Comparison of ENCODE assay signal across 32 cellular contexts in the genomic region with DNA sequence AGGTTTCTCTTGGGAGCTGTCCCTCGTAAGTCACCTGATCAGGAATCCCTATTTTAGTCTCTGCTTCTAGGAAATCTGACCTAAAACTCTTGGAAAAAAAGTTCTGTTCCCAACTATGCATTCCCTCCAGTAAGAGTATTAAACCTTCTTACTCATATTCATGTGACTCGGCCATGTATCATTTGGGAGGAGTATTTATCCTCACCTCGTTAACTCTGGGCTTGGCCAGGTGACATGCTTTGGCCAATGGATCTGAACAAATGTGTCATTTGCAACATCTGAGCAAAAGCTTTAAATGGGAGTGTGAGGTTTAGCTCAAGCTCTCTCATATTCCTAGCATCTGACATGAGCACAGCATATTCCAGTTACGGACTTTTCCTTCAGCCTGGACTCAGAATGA.
"Had no signal": no experiment of that assay in that cellular context is flagged by ENCODE, and none has a peak within 500 bp of the region (broad histone marks: within the 10 kb centered on the region; RNA-seq: fewer than 3 reads in every experiment).

No MANE protein-coding gene starts in this region.

- H3K27ac ChIP-seq: brain microvascular endothelial cell, esophagus muscularis mucosa, parathyroid adenoma, psoas muscle, suprapubic skin, tibial artery, upper lobe of right lung, VCaP had no signal

- H3K4me3 Mint-ChIP-seq: activated naive CD4-positive, alpha-beta T cell treated with anti-CD3 and anti-CD28 coated beads, Interleukin-2, amount 10 ng/mL, durations not matched to agents 7 days and 5 days; activated naive CD8-positive, alpha-beta T cell treated with anti-CD3 and anti-CD28 coated beads, Interleukin-2, amount 10 ng/mL, durations not matched to agents 7 days and 5 days; effector memory CD8-positive, alpha-beta T cell; memory B cell; naive thymus-derived CD8-positive, alpha-beta T cell; neural crest cell; T-helper 1 cell treated with Interleukin-12 subunit alpha and Interleukin-12 subunit beta and Interleukin-4 antibody, amounts not matched to agents 30 μg/mL and 1 μg/mL, for 36 hours had no signal

- H3K36me3 Mint-ChIP-seq: activated naive CD4-positive, alpha-beta T cell treated with anti-CD3 and anti-CD28 coated beads, Interleukin-2, amount 10 ng/mL, durations not matched to agents 7 days and 5 days; activated naive CD8-positive, alpha-beta T cell treated with anti-CD3 and anti-CD28 coated beads, Interleukin-2, amount 10 ng/mL, durations not matched to agents 7 days and 5 days; memory B cell; naive thymus-derived CD8-positive, alpha-beta T cell had no signal

- H3K9me3 ChIP-seq: esophagus muscularis mucosa, psoas muscle, suprapubic skin, tibial artery, upper lobe of right lung had no signal

- H2AFZ ChIP-seq: parathyroid adenoma had no signal

- H3K4me1 Mint-ChIP-seq: activated naive CD4-positive, alpha-beta T cell treated with anti-CD3 and anti-CD28 coated beads, Interleukin-2, amount 10 ng/mL, durations not matched to agents 7 days and 5 days; activated naive CD8-positive, alpha-beta T cell treated with anti-CD3 and anti-CD28 coated beads, Interleukin-2, amount 10 ng/mL, durations not matched to agents 7 days and 5 days; memory B cell; naive thymus-derived CD8-positive, alpha-beta T cell had no signal

- H3K4me1 ChIP-seq: parathyroid adenoma, psoas muscle, tibial artery, upper lobe of right lung had no signal

- FAIRE-seq: astrocyte, frontal cortex, islet of Langerhans, TTC549 had no signal

- H3K27me3 ChIP-seq: brain microvascular endothelial cell, esophagus muscularis mucosa, suprapubic skin, tibial artery, upper lobe of right lung had no signal

- DNase-seq: activated CD4-positive, alpha-beta T cell treated with anti-CD3 and anti-CD28 coated beads for 4 hours; activated CD4-positive, alpha-beta T cell treated with anti-CD3 and anti-CD28 coated beads, Interleukin-2, amount 50 U/mL, for 4 hours; activated CD8-positive, alpha-beta memory T cell treated with anti-CD3 and anti-CD28 coated beads for 24 hours; activated gamma-delta T cell; activated naive CD4-positive, alpha-beta T cell treated with anti-CD3 and anti-CD28 coated beads, Interleukin-2, amount 10 ng/mL, durations not matched to agents 7 days and 5 days; activated naive CD8-positive, alpha-beta T cell treated with anti-CD3 and anti-CD28 coated beads, Interleukin-2, amount 10 ng/mL, durations not matched to agents 7 days and 5 days; brain microvascular endothelial cell; caudate nucleus; cortex of kidney; effector memory CD8-positive, alpha-beta T cell; left colon; naive thymus-derived CD8-positive, alpha-beta T cell; nucleus accumbens; psoas muscle; right cardiac atrium; stimulated activated CD4-positive, alpha-beta T cell treated with anti-CD3 and anti-CD28 coated beads, Interleukin-15, amount 100 ng/mL, for 24 hours; stimulated activated CD4-positive, alpha-beta T cell treated with anti-CD3 and anti-CD28 coated beads, Interleukin-2, amount 100 ng/mL, for 24 hours; stimulated activated naive CD4-positive, alpha-beta T cell; T-helper 9 cell; tibial artery; upper lobe of right lung had no signal

- H3K79me2 ChIP-seq: parathyroid adenoma had no signal

- H3K36me3 ChIP-seq: brain microvascular endothelial cell, esophagus muscularis mucosa, suprapubic skin, tibial artery, upper lobe of right lung had no signal

- H3K9ac ChIP-seq: parathyroid adenoma had no signal

- ATAC-seq: effector memory CD8-positive, alpha-beta T cell; left colon; naive thymus-derived CD8-positive, alpha-beta T cell; psoas muscle; right cardiac atrium; upper lobe of right lung had no signal

- H3K9me3 Mint-ChIP-seq: activated naive CD4-positive, alpha-beta T cell treated with anti-CD3 and anti-CD28 coated beads, Interleukin-2, amount 10 ng/mL, durations not matched to agents 7 days and 5 days; activated naive CD8-positive, alpha-beta T cell treated with anti-CD3 and anti-CD28 coated beads, Interleukin-2, amount 10 ng/mL, durations not matched to agents 7 days and 5 days; effector memory CD8-positive, alpha-beta T cell; T-helper 1 cell treated with Interleukin-12 subunit alpha and Interleukin-12 subunit beta and Interleukin-4 antibody, amounts not matched to agents 30 μg/mL and 1 μg/mL, for 36 hours had no signal

- H3K27me3 Mint-ChIP-seq: activated naive CD4-positive, alpha-beta T cell treated with anti-CD3 and anti-CD28 coated beads, Interleukin-2, amount 10 ng/mL, durations not matched to agents 7 days and 5 days; activated naive CD8-positive, alpha-beta T cell treated with anti-CD3 and anti-CD28 coated beads, Interleukin-2, amount 10 ng/mL, durations not matched to agents 7 days and 5 days; effector memory CD8-positive, alpha-beta T cell had no signal

- H3K27ac Mint-ChIP-seq: activated naive CD4-positive, alpha-beta T cell treated with anti-CD3 and anti-CD28 coated beads, Interleukin-2, amount 10 ng/mL, durations not matched to agents 7 days and 5 days; activated naive CD8-positive, alpha-beta T cell treated with anti-CD3 and anti-CD28 coated beads, Interleukin-2, amount 10 ng/mL, durations not matched to agents 7 days and 5 days; effector memory CD8-positive, alpha-beta T cell; memory B cell; naive thymus-derived CD8-positive, alpha-beta T cell; T-helper 1 cell treated with Interleukin-12 subunit alpha and Interleukin-12 subunit beta and Interleukin-4 antibody, amounts not matched to agents 30 μg/mL and 1 μg/mL, for 36 hours had no signal

- H3K4me3 ChIP-seq: esophagus muscularis mucosa, psoas muscle, suprapubic skin, tibial artery, upper lobe of right lung had no signal
